ENCODE assay signal across 2 cellular contexts in the genomic region with DNA sequence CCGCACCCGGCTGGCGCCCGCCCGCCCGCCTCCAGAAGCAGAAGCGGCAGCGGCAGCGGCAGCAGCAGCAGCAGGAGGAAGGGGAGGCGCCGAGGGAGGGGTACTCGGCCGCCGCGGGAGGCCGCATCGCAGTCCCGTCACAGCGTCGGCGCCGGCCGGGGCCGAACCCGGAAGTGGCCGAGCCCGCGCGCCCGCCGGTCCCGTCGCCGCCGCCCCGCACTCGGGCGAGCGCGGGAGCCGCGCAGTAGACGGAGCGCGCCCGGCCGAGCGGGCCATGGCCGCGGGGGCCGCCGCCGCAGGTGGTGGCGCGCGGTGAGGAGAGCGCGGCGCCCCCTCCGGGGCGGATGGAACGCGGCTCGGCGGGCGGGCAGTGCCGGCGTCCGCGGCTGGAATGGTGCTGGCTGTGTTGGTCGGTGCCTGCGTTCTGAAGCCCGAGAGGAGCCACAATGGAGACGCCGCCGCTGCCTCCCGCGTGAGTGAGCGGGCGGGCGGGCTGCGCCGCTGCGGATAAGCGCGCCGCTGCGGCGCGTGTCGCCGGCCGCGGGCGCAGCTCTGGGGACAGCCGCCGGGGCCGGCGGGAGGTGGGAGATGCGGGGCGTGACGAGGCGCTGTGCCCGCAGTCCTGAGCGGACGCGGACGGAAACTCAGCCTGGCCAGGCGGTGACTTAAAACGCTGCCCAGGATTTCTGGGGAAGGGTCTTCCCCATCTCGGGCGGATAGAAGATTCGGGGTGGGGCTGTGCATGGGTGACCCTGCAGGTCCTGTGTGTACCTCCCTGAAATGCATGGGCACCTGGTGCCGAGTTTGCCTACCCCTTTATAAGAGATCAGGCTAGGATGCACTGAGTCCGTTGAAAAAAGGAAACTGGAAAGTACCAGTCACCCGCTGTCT.
TF ChIP-seq lines count a peak whose summit lies in the region.

A gene with protein sequence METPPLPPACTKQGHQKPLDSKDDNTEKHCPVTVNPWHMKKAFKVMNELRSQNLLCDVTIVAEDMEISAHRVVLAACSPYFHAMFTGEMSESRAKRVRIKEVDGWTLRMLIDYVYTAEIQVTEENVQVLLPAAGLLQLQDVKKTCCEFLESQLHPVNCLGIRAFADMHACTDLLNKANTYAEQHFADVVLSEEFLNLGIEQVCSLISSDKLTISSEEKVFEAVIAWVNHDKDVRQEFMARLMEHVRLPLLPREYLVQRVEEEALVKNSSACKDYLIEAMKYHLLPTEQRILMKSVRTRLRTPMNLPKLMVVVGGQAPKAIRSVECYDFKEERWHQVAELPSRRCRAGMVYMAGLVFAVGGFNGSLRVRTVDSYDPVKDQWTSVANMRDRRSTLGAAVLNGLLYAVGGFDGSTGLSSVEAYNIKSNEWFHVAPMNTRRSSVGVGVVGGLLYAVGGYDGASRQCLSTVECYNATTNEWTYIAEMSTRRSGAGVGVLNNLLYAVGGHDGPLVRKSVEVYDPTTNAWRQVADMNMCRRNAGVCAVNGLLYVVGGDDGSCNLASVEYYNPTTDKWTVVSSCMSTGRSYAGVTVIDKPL (plus strand): TSS at position 131 of the 891 bp plus-strand sequence. CDS start 316 bp downstream, at position 447.

TF ChIP-seq in HEK293T, 16 proteins besides CTCF, POLR2A, EP300 and RAD21 (continued from another document):
- TF ChIP-seq ARNT (IDR thresholded peaks at IDR 0.05) (0 out of 2 replicates have a peak, but pooled peaks have one; percentile 18), CTBP1 (IDR thresholded peaks at IDR 0.05; ENCODE audit: borderline replicate concordance) (no peak), L3MBTL2 (conservative IDR thresholded peaks at IDR 0.05) (no peak), SUZ12 (IDR thresholded peaks at IDR 0.05) (no peak), BHLHE40 (IDR thresholded peaks at IDR 0.05; ENCODE audit: borderline replicate concordance) (no peak), FOXM1 (IDR thresholded peaks at IDR 0.05; ENCODE audit: borderline replicate concordance) (peak; percentile 51; the same call in 1 of the 2 replicates), NFRKB (IDR thresholded peaks at IDR 0.05) (no peak)
TF ChIP-seq in HEK293T: peak in this region for 2.

TF ChIP-seq in GM12878, 131 proteins besides CTCF, POLR2A, EP300 and RAD21 (continued from another document):
- TF ChIP-seq CREM (IDR thresholded peaks at IDR 0.05; ENCODE audit: low read depth) (peak; percentile 81), BHLHE40 (IDR thresholded peaks at IDR 0.05; ENCODE audit: borderline replicate concordance in 1 of 2, low read depth in 2 of 2, low read length in 1 of 2) (peak in 1 of 2 experiments; percentile 52; a peak in 2 of 4 replicates), TAF1 (IDR thresholded peaks at IDR 0.05; ENCODE audit: borderline replicate concordance, low read depth, low read length) (peak; percentile 6; the same call in 1 of the 2 replicates), IKZF1 (conservative IDR thresholded peaks at IDR 0.05) (peak; percentile 70), HCFC1 (IDR thresholded peaks at IDR 0.05; ENCODE audit: low read length) (peak; percentile 24; the same call in 1 of the 2 replicates), SIN3A (IDR thresholded peaks at IDR 0.05; ENCODE audit: low read depth, low read length) (0 out of 2 replicates have a peak, but pooled peaks have one; percentile 14), SMARCA5 (IDR thresholded peaks at IDR 0.05) (peak; percentile 85; the same call in 1 of the 2 replicates), LARP7 (IDR thresholded peaks at IDR 0.05) (peak; percentile 56), MTA3 (IDR thresholded peaks at IDR 0.05; ENCODE audit: borderline replicate concordance, low read length) (no peak), BACH1 (IDR thresholded peaks at IDR 0.05; ENCODE audit: borderline replicate concordance) (peak; percentile 17; the same call in 1 of the 2 replicates), JUNB (IDR thresholded peaks at IDR 0.05) (no peak), CREB1 (IDR thresholded peaks at IDR 0.05; ENCODE audit: low read depth) (peak; percentile 87), CHD1 (IDR thresholded peaks at IDR 0.05; ENCODE audit: low read depth, low read length) (no peak), YY1 (IDR thresholded peaks at IDR 0.05; ENCODE audit: low read depth, low read length) (0 out of 2 replicates have a peak, but pooled peaks have one; percentile 67), ZNF274 (IDR thresholded peaks at IDR 0.05; ENCODE audit: insufficient read depth, insufficient read length) (no peak), SPI1 (IDR thresholded peaks at IDR 0.05; ENCODE audit: borderline replicate concordance, insufficient read depth, low read depth, low read length) (no peak), RB1 (IDR thresholded peaks at IDR 0.05; ENCODE audit: borderline replicate concordance) (no peak), ZSCAN29 (IDR thresholded peaks at IDR 0.05) (peak; percentile 13; the same call in 1 of the 2 replicates), PAX5 (IDR thresholded peaks at IDR 0.05; ENCODE audit: borderline replicate concordance, low read depth, low read length) (peak; percentile 48; the same call in 1 of the 2 replicates)
- TF ChIP-seq, protein P1, sequence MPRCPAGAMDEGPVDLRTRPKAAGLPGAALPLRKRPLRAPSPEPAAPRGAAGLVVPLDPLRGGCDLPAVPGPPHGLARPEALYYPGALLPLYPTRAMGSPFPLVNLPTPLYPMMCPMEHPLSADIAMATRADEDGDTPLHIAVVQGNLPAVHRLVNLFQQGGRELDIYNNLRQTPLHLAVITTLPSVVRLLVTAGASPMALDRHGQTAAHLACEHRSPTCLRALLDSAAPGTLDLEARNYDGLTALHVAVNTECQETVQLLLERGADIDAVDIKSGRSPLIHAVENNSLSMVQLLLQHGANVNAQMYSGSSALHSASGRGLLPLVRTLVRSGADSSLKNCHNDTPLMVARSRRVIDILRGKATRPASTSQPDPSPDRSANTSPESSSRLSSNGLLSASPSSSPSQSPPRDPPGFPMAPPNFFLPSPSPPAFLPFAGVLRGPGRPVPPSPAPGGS (IDR thresholded peaks at IDR 0.05; ENCODE audit: borderline replicate concordance, insufficient read depth, low read depth, low read length, poor library complexity, severe bottlenecking): no peak
- TF ChIP-seq, protein P2, sequence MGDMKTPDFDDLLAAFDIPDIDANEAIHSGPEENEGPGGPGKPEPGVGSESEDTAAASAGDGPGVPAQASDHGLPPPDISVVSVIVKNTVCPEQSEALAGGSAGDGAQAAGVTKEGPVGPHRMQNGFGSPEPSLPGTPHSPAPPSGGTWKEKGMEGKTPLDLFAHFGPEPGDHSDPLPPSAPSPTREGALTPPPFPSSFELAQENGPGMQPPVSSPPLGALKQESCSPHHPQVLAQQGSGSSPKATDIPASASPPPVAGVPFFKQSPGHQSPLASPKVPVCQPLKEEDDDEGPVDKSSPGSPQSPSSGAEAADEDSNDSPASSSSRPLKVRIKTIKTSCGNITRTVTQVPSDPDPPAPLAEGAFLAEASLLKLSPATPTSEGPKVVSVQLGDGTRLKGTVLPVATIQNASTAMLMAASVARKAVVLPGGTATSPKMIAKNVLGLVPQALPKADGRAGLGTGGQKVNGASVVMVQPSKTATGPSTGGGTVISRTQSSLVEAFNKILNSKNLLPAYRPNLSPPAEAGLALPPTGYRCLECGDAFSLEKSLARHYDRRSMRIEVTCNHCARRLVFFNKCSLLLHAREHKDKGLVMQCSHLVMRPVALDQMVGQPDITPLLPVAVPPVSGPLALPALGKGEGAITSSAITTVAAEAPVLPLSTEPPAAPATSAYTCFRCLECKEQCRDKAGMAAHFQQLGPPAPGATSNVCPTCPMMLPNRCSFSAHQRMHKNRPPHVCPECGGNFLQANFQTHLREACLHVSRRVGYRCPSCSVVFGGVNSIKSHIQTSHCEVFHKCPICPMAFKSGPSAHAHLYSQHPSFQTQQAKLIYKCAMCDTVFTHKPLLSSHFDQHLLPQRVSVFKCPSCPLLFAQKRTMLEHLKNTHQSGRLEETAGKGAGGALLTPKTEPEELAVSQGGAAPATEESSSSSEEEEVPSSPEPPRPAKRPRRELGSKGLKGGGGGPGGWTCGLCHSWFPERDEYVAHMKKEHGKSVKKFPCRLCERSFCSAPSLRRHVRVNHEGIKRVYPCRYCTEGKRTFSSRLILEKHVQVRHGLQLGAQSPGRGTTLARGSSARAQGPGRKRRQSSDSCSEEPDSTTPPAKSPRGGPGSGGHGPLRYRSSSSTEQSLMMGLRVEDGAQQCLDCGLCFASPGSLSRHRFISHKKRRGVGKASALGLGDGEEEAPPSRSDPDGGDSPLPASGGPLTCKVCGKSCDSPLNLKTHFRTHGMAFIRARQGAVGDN (IDR thresholded peaks at IDR 0.05): 0 out of 2 replicates have a peak, but pooled peaks have one; percentile 3
- TF ChIP-seq, protein P3, sequence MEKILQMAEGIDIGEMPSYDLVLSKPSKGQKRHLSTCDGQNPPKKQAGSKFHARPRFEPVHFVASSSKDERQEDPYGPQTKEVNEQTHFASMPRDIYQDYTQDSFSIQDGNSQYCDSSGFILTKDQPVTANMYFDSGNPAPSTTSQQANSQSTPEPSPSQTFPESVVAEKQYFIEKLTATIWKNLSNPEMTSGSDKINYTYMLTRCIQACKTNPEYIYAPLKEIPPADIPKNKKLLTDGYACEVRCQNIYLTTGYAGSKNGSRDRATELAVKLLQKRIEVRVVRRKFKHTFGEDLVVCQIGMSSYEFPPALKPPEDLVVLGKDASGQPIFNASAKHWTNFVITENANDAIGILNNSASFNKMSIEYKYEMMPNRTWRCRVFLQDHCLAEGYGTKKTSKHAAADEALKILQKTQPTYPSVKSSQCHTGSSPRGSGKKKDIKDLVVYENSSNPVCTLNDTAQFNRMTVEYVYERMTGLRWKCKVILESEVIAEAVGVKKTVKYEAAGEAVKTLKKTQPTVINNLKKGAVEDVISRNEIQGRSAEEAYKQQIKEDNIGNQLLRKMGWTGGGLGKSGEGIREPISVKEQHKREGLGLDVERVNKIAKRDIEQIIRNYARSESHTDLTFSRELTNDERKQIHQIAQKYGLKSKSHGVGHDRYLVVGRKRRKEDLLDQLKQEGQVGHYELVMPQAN (conservative IDR thresholded peaks at IDR 0.05): peak; percentile 55; the same call in 1 of the 2 replicates
- TF ChIP-seq, protein P4, sequence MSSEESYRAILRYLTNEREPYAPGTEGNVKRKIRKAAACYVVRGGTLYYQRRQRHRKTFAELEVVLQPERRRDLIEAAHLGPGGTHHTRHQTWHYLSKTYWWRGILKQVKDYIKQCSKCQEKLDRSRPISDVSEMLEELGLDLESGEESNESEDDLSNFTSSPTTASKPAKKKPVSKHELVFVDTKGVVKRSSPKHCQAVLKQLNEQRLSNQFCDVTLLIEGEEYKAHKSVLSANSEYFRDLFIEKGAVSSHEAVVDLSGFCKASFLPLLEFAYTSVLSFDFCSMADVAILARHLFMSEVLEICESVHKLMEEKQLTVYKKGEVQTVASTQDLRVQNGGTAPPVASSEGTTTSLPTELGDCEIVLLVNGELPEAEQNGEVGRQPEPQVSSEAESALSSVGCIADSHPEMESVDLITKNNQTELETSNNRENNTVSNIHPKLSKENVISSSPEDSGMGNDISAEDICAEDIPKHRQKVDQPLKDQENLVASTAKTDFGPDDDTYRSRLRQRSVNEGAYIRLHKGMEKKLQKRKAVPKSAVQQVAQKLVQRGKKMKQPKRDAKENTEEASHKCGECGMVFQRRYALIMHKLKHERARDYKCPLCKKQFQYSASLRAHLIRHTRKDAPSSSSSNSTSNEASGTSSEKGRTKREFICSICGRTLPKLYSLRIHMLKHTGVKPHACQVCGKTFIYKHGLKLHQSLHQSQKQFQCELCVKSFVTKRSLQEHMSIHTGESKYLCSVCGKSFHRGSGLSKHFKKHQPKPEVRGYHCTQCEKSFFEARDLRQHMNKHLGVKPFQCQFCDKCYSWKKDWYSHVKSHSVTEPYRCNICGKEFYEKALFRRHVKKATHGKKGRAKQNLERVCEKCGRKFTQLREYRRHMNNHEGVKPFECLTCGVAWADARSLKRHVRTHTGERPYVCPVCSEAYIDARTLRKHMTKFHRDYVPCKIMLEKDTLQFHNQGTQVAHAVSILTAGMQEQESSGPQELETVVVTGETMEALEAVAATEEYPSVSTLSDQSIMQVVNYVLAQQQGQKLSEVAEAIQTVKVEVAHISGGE (CRISPR knock-in tag; IDR thresholded peaks at IDR 0.05): no peak
- TF ChIP-seq, protein P5, sequence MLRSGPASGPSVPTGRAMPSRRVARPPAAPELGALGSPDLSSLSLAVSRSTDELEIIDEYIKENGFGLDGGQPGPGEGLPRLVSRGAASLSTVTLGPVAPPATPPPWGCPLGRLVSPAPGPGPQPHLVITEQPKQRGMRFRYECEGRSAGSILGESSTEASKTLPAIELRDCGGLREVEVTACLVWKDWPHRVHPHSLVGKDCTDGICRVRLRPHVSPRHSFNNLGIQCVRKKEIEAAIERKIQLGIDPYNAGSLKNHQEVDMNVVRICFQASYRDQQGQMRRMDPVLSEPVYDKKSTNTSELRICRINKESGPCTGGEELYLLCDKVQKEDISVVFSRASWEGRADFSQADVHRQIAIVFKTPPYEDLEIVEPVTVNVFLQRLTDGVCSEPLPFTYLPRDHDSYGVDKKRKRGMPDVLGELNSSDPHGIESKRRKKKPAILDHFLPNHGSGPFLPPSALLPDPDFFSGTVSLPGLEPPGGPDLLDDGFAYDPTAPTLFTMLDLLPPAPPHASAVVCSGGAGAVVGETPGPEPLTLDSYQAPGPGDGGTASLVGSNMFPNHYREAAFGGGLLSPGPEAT (IDR thresholded peaks at IDR 0.05; ENCODE audit: low read depth): 0 out of 2 replicates have a peak, but pooled peaks have one; percentile 41
- TF ChIP-seq, protein P6, sequence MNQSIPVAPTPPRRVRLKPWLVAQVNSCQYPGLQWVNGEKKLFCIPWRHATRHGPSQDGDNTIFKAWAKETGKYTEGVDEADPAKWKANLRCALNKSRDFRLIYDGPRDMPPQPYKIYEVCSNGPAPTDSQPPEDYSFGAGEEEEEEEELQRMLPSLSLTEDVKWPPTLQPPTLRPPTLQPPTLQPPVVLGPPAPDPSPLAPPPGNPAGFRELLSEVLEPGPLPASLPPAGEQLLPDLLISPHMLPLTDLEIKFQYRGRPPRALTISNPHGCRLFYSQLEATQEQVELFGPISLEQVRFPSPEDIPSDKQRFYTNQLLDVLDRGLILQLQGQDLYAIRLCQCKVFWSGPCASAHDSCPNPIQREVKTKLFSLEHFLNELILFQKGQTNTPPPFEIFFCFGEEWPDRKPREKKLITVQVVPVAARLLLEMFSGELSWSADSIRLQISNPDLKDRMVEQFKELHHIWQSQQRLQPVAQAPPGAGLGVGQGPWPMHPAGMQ (IDR thresholded peaks at IDR 0.05; ENCODE audit: borderline replicate concordance): no peak
